In the genomic region with DNA sequence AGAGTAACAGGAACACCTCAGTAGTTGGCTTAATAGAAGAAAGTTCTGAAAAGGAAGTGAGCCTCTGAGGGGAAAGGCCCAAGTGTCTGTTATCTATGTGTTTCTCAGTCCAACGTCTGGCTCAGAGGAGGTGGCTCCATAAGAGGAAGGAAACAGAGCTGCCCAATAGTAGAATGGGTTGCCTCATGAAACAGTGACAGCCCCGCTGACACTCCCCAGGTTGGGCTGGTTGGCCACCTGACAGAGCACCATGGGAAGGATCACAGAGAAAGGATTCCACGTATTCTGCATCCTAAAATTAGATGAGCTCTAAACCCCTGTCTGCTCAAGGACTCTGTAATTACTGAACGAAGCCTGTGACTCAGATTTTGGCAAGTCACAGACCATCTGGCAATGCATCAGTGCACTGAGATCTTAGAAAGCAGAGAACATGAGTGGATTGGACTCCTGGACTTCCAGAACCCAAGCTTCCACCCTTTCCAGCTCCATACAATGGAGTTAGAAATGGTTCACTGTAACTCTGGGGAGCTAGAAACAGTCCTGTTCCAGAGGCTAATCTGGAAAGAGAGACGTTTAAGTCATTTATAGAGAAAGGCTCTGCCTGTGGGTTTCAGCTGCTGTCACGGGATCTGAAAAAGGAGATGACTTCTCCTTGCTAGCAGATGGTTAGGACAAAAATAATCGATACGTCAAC, we compare ENCODE assay signal across 8 cellular contexts. TPM values are rescaled to one million over a fixed set of nuclear protein-coding genes. Genes with fewer than 3 reads are reported as not detected.
A peak's percentile ranks its signal among the peaks of the same experiment; 100 is the strongest.
DNase-seq lines count a peak whose midpoint lies in the region; ATAC-seq and TF ChIP-seq lines count a peak whose summit lies in the region.

No MANE protein-coding gene starts in this region.

- H3K36me3 ChIP-seq in BLaER1 (no peaks in the 10 kb centered on the region), gastroesophageal sphincter (no peaks in the 10 kb centered on the region), prostate gland (no peaks in the 10 kb centered on the region)

- H3K27me3 ChIP-seq in BLaER1 = no peaks in the 10 kb centered on the region
- H3K27me3 ChIP-seq in gastroesophageal sphincter = peaks cover 61% of the 10 kb centered on the region
- peaks cover 5% of the 10 kb centered on the region for H3K27me3 ChIP-seq in prostate gland (replicated peaks; ENCODE audit: insufficient read depth)

- H3K27ac ChIP-seq in BLaER1 (no peak overlapping the region), gastroesophageal sphincter (no peak overlapping the region), prostate gland (no peak overlapping the region)

- DNase-seq in NCI-H69 (lab: John Stamatoyannopoulos, UW) (peak; percentile 24), lower leg skin (ENCODE audit: low spot score in 2 of 2) (no peak), prostate gland (ENCODE audit: low spot score) (no peak)
- DNase-seq in stimulated activated naive CD4-positive, alpha-beta T cell treated with Interleukin-2 at 50 U/mL for 16 hours (lab: John Stamatoyannopoulos, UW) = no peak

- H3K4me1 ChIP-seq in BLaER1 (peaks cover 10% of the 10 kb centered on the region), gastroesophageal sphincter (no peaks in the 10 kb centered on the region), prostate gland (replicated peaks) (no peaks in the 10 kb centered on the region)

- WGBS in gastroesophageal sphincter (ENCODE audit: low coverage in 1 of 2), 2 donors = 36 to 60% methylated on average over 6 to 8 of the region's 8 CpGs
- 38 to 39% methylated on average over 8 of the region's 8 CpGs for WGBS in lower leg skin, 2 donors
- 55% methylated on average over 8 of the region's 8 CpGs for WGBS in prostate gland

- TF ChIP-seq CTCF in gastroesophageal sphincter (IDR thresholded peaks at IDR 0.05) (no peak), lower leg skin (IDR thresholded peaks at IDR 0.05) (no peak), prostate gland (IDR thresholded peaks at IDR 0.05) (no peak)

- TF ChIP-seq POLR2A in gastroesophageal sphincter (IDR thresholded peaks at IDR 0.05) = no peak
- no peak for TF ChIP-seq POLR2A in lower leg skin (IDR thresholded peaks at IDR 0.05)
- TF ChIP-seq POLR2A in prostate gland (IDR thresholded peaks at IDR 0.05) = no peak

- H3K4me3 ChIP-seq in BLaER1 (no peak overlapping the region), gastroesophageal sphincter (no peak overlapping the region), lower leg skin (ENCODE audit: low read depth, poor library complexity, severe bottlenecking) (no peak overlapping the region), prostate gland (no peak overlapping the region)

- no peak for TF ChIP-seq EP300 in gastroesophageal sphincter (IDR thresholded peaks at IDR 0.05)

- H3K4me2 ChIP-seq in BLaER1 = peak overlapping the region; percentile 33

- intact Hi-C loops in lower leg skin (cut with DNase I; ENCODE audit: low total_unique reads) (no loop called here), prostate gland (cut with DNase I) (no loop called here)

- H4K20me1 ChIP-seq in BLaER1 = no peaks in the 10 kb centered on the region

- ATAC-seq in GM18861 (IDR thresholded peaks at IDR 0.05; ENCODE audit: unreplicated experiment) (peak; percentile 96), HG02938 (IDR thresholded peaks at IDR 0.05; ENCODE audit: unreplicated experiment) (peak; percentile 98), gastroesophageal sphincter (peak; percentile 31)

- H3K9me3 ChIP-seq in BLaER1 (no peaks in the 10 kb centered on the region), gastroesophageal sphincter (no peaks in the 10 kb centered on the region), prostate gland (no peaks in the 10 kb centered on the region)

- H3K9ac ChIP-seq in BLaER1 = no peak overlapping the region

RNA-seq across cellular contexts. Expression of a gene that starts 2.9 kb away (rescaled TPM):
- total RNA-seq in gastroesophageal sphincter (not detected), lower leg skin (not detected), prostate gland (under 1 TPM; 0.09 to 0.34 TPM)

RNA-seq across cellular contexts. Expression of a gene that starts 19.9 kb away (rescaled TPM):
- 10 to 100 TPM in 3 of 4 donors, 1 to 10 TPM in 1; 9.1 to 25.2 (median 14.0) TPM for total RNA-seq in gastroesophageal sphincter
- 10 to 100 TPM; 23.8 to 56.7 (median 32.3) TPM for total RNA-seq in lower leg skin
- total RNA-seq in prostate gland = 100 to 1,000 TPM in 1 of 2 donors, 10 to 100 TPM in 1; 95.5 to 179 TPM

RNA-seq across cellular contexts. Expression of a gene that starts 40.7 kb away (rescaled TPM):
- total RNA-seq in gastroesophageal sphincter (10 to 100 TPM; 13.8 to 29.6 (median 19.3) TPM), lower leg skin (10 to 100 TPM; 33.4 to 51.1 (median 38.0) TPM), prostate gland (10 to 100 TPM; 21.1 to 33.8 TPM)

RNA-seq across cellular contexts. Expression of a gene that starts 59.7 kb away (rescaled TPM):
- total RNA-seq in gastroesophageal sphincter = 10 to 100 TPM in 3 of 4 donors, 1 to 10 TPM in 1; 9.3 to 20.7 (median 15.8) TPM
- 10 to 100 TPM; 11.9 to 30.5 (median 18.0) TPM for total RNA-seq in lower leg skin
- total RNA-seq in prostate gland = 10 to 100 TPM; 14.8 to 19.7 TPM

Comparison
In these comparisons a context has a peak if more than half of its experiments do, and no peak if none do; other contexts are left out.
1. ATAC-seq: peak in every context shown above with its lines; median percentile 98 in HG02938; 96 in GM18861; 31 in gastroesophageal sphincter.